ENCODE assay signal across 10 cellular contexts in the genomic region with DNA sequence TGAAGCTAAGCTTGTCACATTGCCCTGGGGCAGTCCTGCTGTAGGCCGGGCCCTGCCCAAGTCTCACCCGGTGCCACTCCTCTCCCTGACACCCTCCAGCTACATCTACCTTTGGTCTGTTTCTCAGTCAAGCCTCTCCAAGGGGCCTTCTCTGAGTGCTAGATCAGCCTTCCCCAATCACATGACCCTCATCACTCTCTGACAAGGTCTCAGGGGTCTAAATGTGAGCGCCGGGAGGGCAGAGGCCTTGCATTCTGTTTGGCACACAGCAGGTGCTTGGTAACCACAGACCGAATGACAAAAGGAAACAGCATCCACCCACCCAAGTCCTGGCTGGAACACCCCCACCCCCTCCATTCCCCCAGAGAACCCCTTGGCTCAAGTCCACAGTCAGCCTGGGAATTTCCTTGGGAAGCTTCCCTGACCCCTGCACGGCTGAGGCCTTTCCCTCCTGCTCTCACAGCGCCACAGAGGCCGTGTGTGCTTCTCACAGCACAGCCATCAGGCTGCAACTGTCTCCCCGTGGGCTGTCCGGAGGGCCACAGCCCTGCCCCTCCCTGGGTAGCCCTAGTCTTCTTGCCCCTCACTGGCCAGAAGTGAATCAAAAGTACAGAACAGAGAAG. TPM values are rescaled to one million over a fixed set of nuclear protein-coding genes. Genes with fewer than 3 reads are reported as not detected.
DNase-seq lines count a peak whose midpoint lies in the region; ATAC-seq and TF ChIP-seq lines count a peak whose summit lies in the region.
"Had no signal": no experiment of that assay in that cellular context is flagged by ENCODE, and none has a peak within 500 bp of the region (broad histone marks: within the 10 kb centered on the region; RNA-seq: fewer than 3 reads in every experiment).

No MANE protein-coding gene starts in this region.

- H3K27me3 ChIP-seq in heart left ventricle: no peaks in the 10 kb centered on the region

- H3K27me3 Mint-ChIP-seq in activated CD8-positive, alpha-beta T cell treated with anti-CD3 and anti-CD28 coated beads, Interleukin-2, amount 10 ng/mL, durations not matched to agents 7 days and 5 days (ENCODE audit: low read depth): no peaks in the 10 kb centered on the region

- no peak overlapping the region for H3K4me3 Mint-ChIP-seq in activated CD8-positive, alpha-beta T cell treated with anti-CD3 and anti-CD28 coated beads, Interleukin-2, amount 10 ng/mL, durations not matched to agents 7 days and 5 days

- no peak for TF ChIP-seq POLR2A in heart left ventricle (IDR thresholded peaks at IDR 0.05)

- POLR2A ChIA-PET in activated CD8-positive, alpha-beta T cell treated with anti-CD3 and anti-CD28 coated beads, Interleukin-2, amount 10 ng/mL, durations not matched to agents 7 days and 5 days (lab: Charles Lee): no interaction called here
- POLR2A ChIA-PET in GM10248 (lab: Yijun Ruan, JAX): no interaction called here

- H3K27ac ChIP-seq in heart left ventricle: peak overlapping the region; percentile 55 to 86 (median 74)

- H3K27ac Mint-ChIP-seq in activated CD8-positive, alpha-beta T cell treated with anti-CD3 and anti-CD28 coated beads, Interleukin-2, amount 10 ng/mL, durations not matched to agents 7 days and 5 days: peak overlapping the region; percentile 63

- peaks cover 54% of the 10 kb centered on the region for H3K4me1 Mint-ChIP-seq in activated CD8-positive, alpha-beta T cell treated with anti-CD3 and anti-CD28 coated beads, Interleukin-2, amount 10 ng/mL, durations not matched to agents 7 days and 5 days (ENCODE audit: low read depth)

- no peaks in the 10 kb centered on the region for H3K9me3 ChIP-seq in heart left ventricle

- peaks cover 38% of the 10 kb centered on the region for H3K36me3 Mint-ChIP-seq in activated CD8-positive, alpha-beta T cell treated with anti-CD3 and anti-CD28 coated beads, Interleukin-2, amount 10 ng/mL, durations not matched to agents 7 days and 5 days (ENCODE audit: low read depth)

- TF ChIP-seq CTCF in heart left ventricle (IDR thresholded peaks at IDR 0.05): peak in 1 of 12 donors; percentile 11
- TF ChIP-seq CTCF in GM10248 (IDR thresholded peaks at IDR 0.05; ENCODE audit: control extremely low read depth, extremely low read depth, low read depth, missing control alignments): no peak

- no peak overlapping the region for H3K4me3 ChIP-seq in heart left ventricle

- CTCF ChIA-PET in activated CD8-positive, alpha-beta T cell treated with anti-CD3 and anti-CD28 coated beads, Interleukin-2, amount 10 ng/mL, durations not matched to agents 7 days and 5 days (lab: Charles Lee): interaction anchor here (1.0 to 1.2 kb wide), 2 partner anchors 68 to 70 kb away, joined by 3 to 7 read pairs; no protein-coding TSS in a partner anchor
- CTCF ChIA-PET in GM10248 (lab: Yijun Ruan, JAX): no interaction called here

- 27 to 46% (median 41%) methylated on average over 10 of the region's 10 CpGs for WGBS in heart left ventricle, 4 donors

- intact Hi-C loops in heart left ventricle (cut with DNase I): loop anchor here in 8 of 10 donors (1.0 to 10.0 kb wide), 9 partner anchors 37 to 400 kb away; partner anchors contain the start of genes OSER1 (in 2 of the 8), TTPAL (in 2 of the 8), ADA (in 1 of the 8) and FITM2 (in 1 of the 8)

- ATAC-seq in activated CD8-positive, alpha-beta T cell treated with anti-CD3 and anti-CD28 coated beads, Interleukin-2, amount 10 ng/mL, durations not matched to agents 7 days and 5 days: no peak
- ATAC-seq in heart left ventricle (peak; percentile 4 to 58 (median 28)), HG03135 (IDR thresholded peaks at IDR 0.05; ENCODE audit: unreplicated experiment) (no peak), HG02970 (IDR thresholded peaks at IDR 0.05; ENCODE audit: low FRiP score, unreplicated experiment) (no peak), GM19035 (IDR thresholded peaks at IDR 0.05; ENCODE audit: unreplicated experiment) (no peak)
- ATAC-seq: Panc1 had no signal

- H3K36me3 ChIP-seq in heart left ventricle: peaks cover 0 to 78% (median 64%) of the 10 kb centered on the region in 9 donors

- DNase-seq in ELF-1 (ENCODE audit: low read depth, low spot score) (peak; percentile 55), heart left ventricle (peak in 4 of 5 donors; percentile 53 to 67 (median 66)), renal cortical epithelial cell (ENCODE audit: low read depth) (peak; percentile 25), GM10248 (ENCODE audit: extremely low spot score) (no peak)
- DNase-seq in activated CD8-positive, alpha-beta T cell treated with anti-CD3 and anti-CD28 coated beads, Interleukin-2, amount 10 ng/mL, durations not matched to agents 7 days and 5 days: no peak
- DNase-seq: EL had no signal

- no peaks in the 10 kb centered on the region for H3K9me3 Mint-ChIP-seq in activated CD8-positive, alpha-beta T cell treated with anti-CD3 and anti-CD28 coated beads, Interleukin-2, amount 10 ng/mL, durations not matched to agents 7 days and 5 days (ENCODE audit: insufficient read depth)

- peaks cover 13 to 82% (median 51%) of the 10 kb centered on the region in 12 donors for H3K4me1 ChIP-seq in heart left ventricle

RNA-seq across cellular contexts. Expression of gene PKIG, which starts 32.9 kb away (rescaled TPM):
- total RNA-seq in activated CD8-positive, alpha-beta T cell treated with anti-CD3 and anti-CD28 coated beads, Interleukin-2, amount 10 ng/mL, durations not matched to agents 7 days and 5 days: 1 to 10 TPM; 2.1 to 2.2 TPM
- total RNA-seq in heart left ventricle (100 to 1,000 TPM; 156 to 286 (median 200) TPM), renal cortical epithelial cell (29.0 and 34.4 TPM in 2 replicates)
- 100 to 1,000 TPM; 155 to 213 TPM for polyA plus RNA-seq in heart left ventricle

RNA-seq across cellular contexts. Expression of gene ADA, which starts 36.2 kb away (rescaled TPM):
- total RNA-seq in activated CD8-positive, alpha-beta T cell treated with anti-CD3 and anti-CD28 coated beads, Interleukin-2, amount 10 ng/mL, durations not matched to agents 7 days and 5 days: 100 to 1,000 TPM; 110 to 112 TPM
- total RNA-seq in heart left ventricle: 10 to 100 TPM in 2 of 9 donors, 1 to 10 TPM in 7; 2.5 to 11.5 (median 6.0) TPM
- polyA plus RNA-seq in heart left ventricle: 10 to 100 TPM in 1 of 2 donors, 1 to 10 TPM in 1; 6.4 to 10.9 TPM
- total RNA-seq in renal cortical epithelial cell: 5.9 and 10.0 TPM in 2 replicates

Comparison
In these comparisons a context has a peak if more than half of its experiments do, and no peak if none do; other contexts are left out.
1. DNase-seq: peak in ELF-1 (single experiment), heart left ventricle (4 of 5) and renal cortical epithelial cell (single experiment); none in activated CD8-positive, alpha-beta T cell treated with anti-CD3 and anti-CD28 coated beads, Interleukin-2, amount 10 ng/mL, durations not matched to agents 7 days and 5 days (single experiment) and GM10248 (single experiment).
2. ATAC-seq: peak in heart left ventricle (4 of 4); none in activated CD8-positive, alpha-beta T cell treated with anti-CD3 and anti-CD28 coated beads, Interleukin-2, amount 10 ng/mL, durations not matched to agents 7 days and 5 days (single experiment), HG03135 (single experiment), HG02970 (single experiment) and GM19035 (single experiment).
3. RNA of gene ADA, which starts 36.2 kb away (total RNA-seq): 110 to 112 TPM in activated CD8-positive, alpha-beta T cell treated with anti-CD3 and anti-CD28 coated beads, Interleukin-2, amount 10 ng/mL, durations not matched to agents 7 days and 5 days; 5.9 to 10.0 TPM in renal cortical epithelial cell and 2.5 to 11.5 TPM in heart left ventricle; every median in the first group is over 4 times any median in the second.